24 cellular contexts compared by ENCODE assay signal in the genomic region with DNA sequence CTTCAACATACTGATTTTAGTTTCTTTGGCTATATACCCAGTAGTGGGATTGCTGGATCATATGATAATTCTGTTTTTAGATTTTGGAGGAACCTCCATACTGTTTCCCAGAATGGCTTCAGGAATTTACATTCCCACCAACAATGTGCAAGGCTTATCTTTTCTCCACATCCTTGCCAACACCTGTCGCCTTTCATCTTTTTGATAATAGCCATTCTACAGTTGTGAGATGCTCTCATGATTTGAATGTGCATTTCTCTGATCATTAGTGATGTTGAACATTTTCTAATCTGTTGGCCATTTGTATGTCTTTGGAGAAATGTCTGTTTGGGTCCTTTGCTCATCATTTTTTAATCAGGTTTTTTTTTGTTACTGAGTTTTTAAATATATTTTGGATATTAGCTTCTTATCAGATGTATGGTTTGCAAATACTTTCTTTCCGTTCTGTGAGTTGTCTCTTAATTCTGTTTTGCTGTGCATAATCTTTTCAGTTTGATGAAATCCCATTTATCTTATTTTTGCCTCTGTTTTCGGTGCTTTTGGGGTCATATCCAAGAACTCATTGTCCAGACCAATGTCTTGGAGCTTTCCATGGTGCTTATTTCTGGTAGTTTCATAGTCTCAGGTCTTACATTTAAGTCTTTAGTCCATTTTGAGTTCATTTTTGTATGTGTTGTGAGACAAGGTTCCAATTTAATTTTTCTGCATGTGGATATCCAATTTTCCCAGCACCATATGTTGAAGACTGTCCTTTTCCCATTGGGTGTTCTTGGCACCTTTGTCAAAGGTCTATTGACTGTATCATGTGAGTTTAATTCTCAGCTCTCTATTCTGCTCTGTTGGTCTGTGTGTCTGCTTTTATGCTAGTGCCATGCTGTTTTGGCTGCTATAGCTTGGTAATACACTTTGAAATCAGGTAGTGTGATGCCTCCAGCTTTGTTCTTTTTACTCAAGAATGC. TPM values are rescaled to one million over a fixed set of nuclear protein-coding genes. Genes with fewer than 3 reads are reported as not detected.
A peak's percentile ranks its signal among the peaks of the same experiment; 100 is the strongest.
DNase-seq lines count a peak whose midpoint lies in the region; ATAC-seq, FAIRE-seq and TF ChIP-seq lines count a peak whose summit lies in the region.
"Had no signal": no experiment of that assay in that cellular context is flagged by ENCODE, and none has a peak within 500 bp of the region (broad histone marks: within the 10 kb centered on the region; RNA-seq: fewer than 3 reads in every experiment).

No MANE protein-coding gene starts in this region.

- peak overlapping the region; percentile 3 for H3K27ac ChIP-seq in subcutaneous abdominal adipose tissue (ENCODE audit: low read depth, low read length)
- H3K27ac ChIP-seq: BLaER1, HL-60, PC-9, SJCRH30 had no signal

- H3K27ac Mint-ChIP-seq in activated T-cell treated with anti-CD3 and anti-CD28 coated beads, Interleukin-2, amount 50 U/mL, for 24 hours = no peak overlapping the region
- H3K27ac Mint-ChIP-seq in WTC11 = no peak overlapping the region
- H3K27ac Mint-ChIP-seq: CD4-positive, CD25-positive, alpha-beta regulatory T cell; GM23338 had no signal

- ATAC-seq in SK-N-SH treated with all-trans-retinoic acid at 6 μM for 48 hours (peak; percentile 62), WTC11 (no peak)
- ATAC-seq: GM23338, Right ventricle myocardium inferior had no signal

- no peaks in the 10 kb centered on the region for H3K9me3 Mint-ChIP-seq in activated T-cell treated with anti-CD3 and anti-CD28 coated beads, Interleukin-2, amount 50 U/mL, for 24 hours
- no peaks in the 10 kb centered on the region for H3K9me3 Mint-ChIP-seq in WTC11
- H3K9me3 Mint-ChIP-seq: CD4-positive, CD25-positive, alpha-beta regulatory T cell; GM23338; IgD-negative memory B cell had no signal

- CTCF ChIA-PET in WTC11 (lab: Charles Lee) = no interaction called here

- no peak for TF ChIP-seq POLR2A in GM12891 (IDR thresholded peaks at IDR 0.05; ENCODE audit: low read depth, low read length)

- no peaks in the 10 kb centered on the region for H3K9me3 ChIP-seq in subcutaneous abdominal adipose tissue (ENCODE audit: control insufficient read depth in 5 of 5, low read length in 5 of 5)
- H3K9me3 ChIP-seq: HAP-1, SJCRH30 had no signal

- TF ChIP-seq CTCF in WTC11 (IDR thresholded peaks at IDR 0.05) = no peak

- H3K4me1 Mint-ChIP-seq in activated T-cell treated with anti-CD3 and anti-CD28 coated beads, Interleukin-2, amount 50 U/mL, for 24 hours (ENCODE audit: low read depth) = peaks cover 56% of the 10 kb centered on the region
- peaks cover 2% of the 10 kb centered on the region for H3K4me1 Mint-ChIP-seq in WTC11

- peak; percentile 74 for FAIRE-seq in GM12891 (lab: Jason Lieb, UNC)

- peaks cover 0 to 14% (median 7%) of the 10 kb centered on the region in 5 donors for H3K36me3 ChIP-seq in subcutaneous abdominal adipose tissue (ENCODE audit: control insufficient read depth in 5 of 5, insufficient read depth in 5 of 5, low read length in 5 of 5)

- no peaks in the 10 kb centered on the region for H3K27me3 ChIP-seq in subcutaneous abdominal adipose tissue (ENCODE audit: control insufficient read depth in 5 of 5, insufficient read depth in 4 of 5, low read length in 5 of 5)
- H3K27me3 ChIP-seq: BLaER1, SJCRH30 had no signal

- peaks cover 71% of the 10 kb centered on the region for H3K36me3 Mint-ChIP-seq in activated T-cell treated with anti-CD3 and anti-CD28 coated beads, Interleukin-2, amount 50 U/mL, for 24 hours (ENCODE audit: low read depth)
- peaks cover 3% of the 10 kb centered on the region for H3K36me3 Mint-ChIP-seq in WTC11
- H3K36me3 Mint-ChIP-seq: IgD-negative memory B cell had no signal

- H3K9ac ChIP-seq in subcutaneous abdominal adipose tissue (ENCODE audit: low read length in 5 of 5) = no peak overlapping the region
- H3K9ac ChIP-seq: BLaER1 had no signal

- H3K4me3 Mint-ChIP-seq in activated T-cell treated with anti-CD3 and anti-CD28 coated beads, Interleukin-2, amount 50 U/mL, for 24 hours = no peak overlapping the region
- no peak overlapping the region for H3K4me3 Mint-ChIP-seq in WTC11
- H3K4me3 Mint-ChIP-seq: GM23338 had no signal

- no peaks in the 10 kb centered on the region for H3K27me3 Mint-ChIP-seq in activated T-cell treated with anti-CD3 and anti-CD28 coated beads, Interleukin-2, amount 50 U/mL, for 24 hours
- no peaks in the 10 kb centered on the region for H3K27me3 Mint-ChIP-seq in WTC11 (ENCODE audit: low read depth)
- H3K27me3 Mint-ChIP-seq: CD4-positive, CD25-positive, alpha-beta regulatory T cell; IgD-negative memory B cell had no signal

- no peak overlapping the region for H3K4me3 ChIP-seq in subcutaneous abdominal adipose tissue (ENCODE audit: low read depth in 1 of 5, low read length in 5 of 5)
- H3K4me3 ChIP-seq: BLaER1, GM23338, HAP-1, PC-9, SJCRH30 had no signal

- DNase-seq in GM12891 (ENCODE audit: insufficient read length, low spot score) = no peak
- peak; percentile 68 for DNase-seq in cerebellar cortex (ENCODE audit: low spot score)
- no peak for DNase-seq in activated T-cell treated with anti-CD3 and anti-CD28 coated beads, Interleukin-2, amount 50 U/mL, for 24 hours
- no peak for DNase-seq in WTC11 (ENCODE audit: low spot score)
- DNase-seq in T-helper 2 cell = no peak
- DNase-seq: CD4-positive, CD25-positive, alpha-beta regulatory T cell; DMS153; DND-41; Karpas-422; MV-4-11; NCI-H1105; NCI-H1436 treated with DMSO at 0.1 percent for 48 hours; NCI-H187 treated with DMSO at 0.1 percent for 48 hours; NCI-H524 had no signal

- POLR2A ChIA-PET in WTC11 (lab: Charles Lee) = no interaction called here

- peaks cover 0 to 25% (median 21%) of the 10 kb centered on the region in 5 donors for H3K4me1 ChIP-seq in subcutaneous abdominal adipose tissue (ENCODE audit: control insufficient read depth in 5 of 5, insufficient read depth in 5 of 5, low read length in 5 of 5)

TF ChIP-seq in GM12891, 5 proteins besides CTCF, POLR2A, EP300 and RAD21:
- no peak for TF ChIP-seq PAX5 (IDR thresholded peaks at IDR 0.05; ENCODE audit: insufficient read depth, low read length, severe bottlenecking)
- no peak for TF ChIP-seq SPI1 (IDR thresholded peaks at IDR 0.05; ENCODE audit: low read depth, low read length)
- TF ChIP-seq POU2F2 (IDR thresholded peaks at IDR 0.05; ENCODE audit: low read depth, low read length) = no peak
- no peak for TF ChIP-seq TAF1 (IDR thresholded peaks at IDR 0.05; ENCODE audit: low read depth, low read length)
- no peak for TF ChIP-seq POLR2AphosphoS5 (IDR thresholded peaks at IDR 0.05; ENCODE audit: low read depth, low read length)

TF ChIP-seq in SK-N-SH treated with all-trans-retinoic acid at 6 μM for 48 hours, 23 proteins besides CTCF, POLR2A, EP300 and RAD21 (continues in another document):
- TF ChIP-seq PATZ1 (CRISPR knock-in tag; IDR thresholded peaks at IDR 0.05; ENCODE audit: borderline replicate concordance) (no peak), GLIS3 (CRISPR knock-in tag; IDR thresholded peaks at IDR 0.05) (no peak)

TF ChIP-seq in WTC11, 78 proteins besides CTCF, POLR2A, EP300 and RAD21 (continues in another document):
- TF ChIP-seq USF1 (CRISPR knock-in tag; IDR thresholded peaks at IDR 0.05) (no peak), TCF7 (CRISPR knock-in tag; IDR thresholded peaks at IDR 0.05; ENCODE audit: low read depth) (no peak), ATF1 (CRISPR knock-in tag; IDR thresholded peaks at IDR 0.05) (no peak), ZNF219 (CRISPR knock-in tag; IDR thresholded peaks at IDR 0.05; ENCODE audit: borderline replicate concordance) (no peak), ELF4 (CRISPR knock-in tag; IDR thresholded peaks at IDR 0.05; ENCODE audit: low read depth) (no peak), ETV6 (CRISPR knock-in tag; IDR thresholded peaks at IDR 0.05) (no peak)
- TF ChIP-seq, protein P1, sequence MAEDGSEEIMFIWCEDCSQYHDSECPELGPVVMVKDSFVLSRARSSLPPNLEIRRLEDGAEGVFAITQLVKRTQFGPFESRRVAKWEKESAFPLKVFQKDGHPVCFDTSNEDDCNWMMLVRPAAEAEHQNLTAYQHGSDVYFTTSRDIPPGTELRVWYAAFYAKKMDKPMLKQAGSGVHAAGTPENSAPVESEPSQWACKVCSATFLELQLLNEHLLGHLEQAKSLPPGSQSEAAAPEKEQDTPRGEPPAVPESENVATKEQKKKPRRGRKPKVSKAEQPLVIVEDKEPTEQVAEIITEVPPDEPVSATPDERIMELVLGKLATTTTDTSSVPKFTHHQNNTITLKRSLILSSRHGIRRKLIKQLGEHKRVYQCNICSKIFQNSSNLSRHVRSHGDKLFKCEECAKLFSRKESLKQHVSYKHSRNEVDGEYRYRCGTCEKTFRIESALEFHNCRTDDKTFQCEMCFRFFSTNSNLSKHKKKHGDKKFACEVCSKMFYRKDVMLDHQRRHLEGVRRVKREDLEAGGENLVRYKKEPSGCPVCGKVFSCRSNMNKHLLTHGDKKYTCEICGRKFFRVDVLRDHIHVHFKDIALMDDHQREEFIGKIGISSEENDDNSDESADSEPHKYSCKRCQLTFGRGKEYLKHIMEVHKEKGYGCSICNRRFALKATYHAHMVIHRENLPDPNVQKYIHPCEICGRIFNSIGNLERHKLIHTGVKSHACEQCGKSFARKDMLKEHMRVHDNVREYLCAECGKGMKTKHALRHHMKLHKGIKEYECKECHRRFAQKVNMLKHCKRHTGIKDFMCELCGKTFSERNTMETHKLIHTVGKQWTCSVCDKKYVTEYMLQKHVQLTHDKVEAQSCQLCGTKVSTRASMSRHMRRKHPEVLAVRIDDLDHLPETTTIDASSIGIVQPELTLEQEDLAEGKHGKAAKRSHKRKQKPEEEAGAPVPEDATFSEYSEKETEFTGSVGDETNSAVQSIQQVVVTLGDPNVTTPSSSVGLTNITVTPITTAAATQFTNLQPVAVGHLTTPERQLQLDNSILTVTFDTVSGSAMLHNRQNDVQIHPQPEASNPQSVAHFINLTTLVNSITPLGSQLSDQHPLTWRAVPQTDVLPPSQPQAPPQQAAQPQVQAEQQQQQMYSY (CRISPR knock-in tag; IDR thresholded peaks at IDR 0.05) = no peak
- TF ChIP-seq, protein P2, sequence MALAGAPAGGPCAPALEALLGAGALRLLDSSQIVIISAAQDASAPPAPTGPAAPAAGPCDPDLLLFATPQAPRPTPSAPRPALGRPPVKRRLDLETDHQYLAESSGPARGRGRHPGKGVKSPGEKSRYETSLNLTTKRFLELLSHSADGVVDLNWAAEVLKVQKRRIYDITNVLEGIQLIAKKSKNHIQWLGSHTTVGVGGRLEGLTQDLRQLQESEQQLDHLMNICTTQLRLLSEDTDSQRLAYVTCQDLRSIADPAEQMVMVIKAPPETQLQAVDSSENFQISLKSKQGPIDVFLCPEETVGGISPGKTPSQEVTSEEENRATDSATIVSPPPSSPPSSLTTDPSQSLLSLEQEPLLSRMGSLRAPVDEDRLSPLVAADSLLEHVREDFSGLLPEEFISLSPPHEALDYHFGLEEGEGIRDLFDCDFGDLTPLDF (CRISPR knock-in tag; IDR thresholded peaks at IDR 0.05) = no peak

RNA-seq across cellular contexts. Expression of gene ARHGEF7, which starts 44.5 kb away (rescaled TPM):
- 62.9 TPM for polyA plus RNA-seq in GM12891 (2012; ENCODE audit: low read depth, missing spikeins)
- 43.3 to 47.3 TPM (median 44.3 TPM) in 3 replicates for total RNA-seq in WTC11 (2021)
